Comparison of ENCODE assay signal across 22 cellular contexts in the genomic region with DNA sequence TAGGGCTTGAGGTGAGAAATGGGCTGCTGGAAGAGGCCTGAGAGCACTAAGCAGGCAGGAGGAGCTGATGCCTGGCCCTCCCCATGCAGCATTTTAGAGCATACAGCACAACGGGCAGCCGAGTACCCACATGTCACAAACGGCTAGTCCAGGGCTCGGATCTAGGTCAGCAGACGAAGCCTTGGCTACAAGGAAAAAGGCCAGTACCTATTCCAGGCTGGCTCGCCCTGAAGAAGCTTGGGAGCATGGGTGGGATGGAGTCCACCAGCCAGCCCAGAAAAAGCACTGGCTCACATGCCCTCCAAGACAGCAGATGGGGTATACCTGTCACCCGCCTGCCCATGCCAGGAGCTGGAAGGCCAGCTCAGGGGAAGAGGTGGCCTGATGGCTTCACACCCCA.
"Had no signal": no experiment of that assay in that cellular context is flagged by ENCODE, and none has a peak within 500 bp of the region (broad histone marks: within the 10 kb centered on the region; RNA-seq: fewer than 3 reads in every experiment).

No MANE protein-coding gene starts in this region.

- H2AFZ ChIP-seq: hepatocyte, neural progenitor cell, parathyroid adenoma had no signal

- H3K4me1 ChIP-seq: left ventricle myocardium inferior, neural progenitor cell, parathyroid adenoma, prostate gland, tibial nerve, upper lobe of left lung, vagina had no signal

- H3K4me3 ChIP-seq: hepatocyte, left ventricle myocardium inferior, lung, neural progenitor cell, prostate gland, skin epidermis, tibial nerve, upper lobe of left lung, vagina had no signal

- H3K9ac ChIP-seq: neural progenitor cell, parathyroid adenoma had no signal

- H3K36me3 ChIP-seq: neural progenitor cell had no signal

- H3K4me2 ChIP-seq: hepatocyte, neural progenitor cell had no signal

- H3K9me3 ChIP-seq: left ventricle myocardium inferior, neutrophil, prostate gland, tibial nerve, upper lobe of left lung, vagina had no signal

- H3K27me3 ChIP-seq: hepatocyte, neural progenitor cell, neutrophil, tibial nerve, upper lobe of left lung, vagina had no signal

- DNase-seq: islet precursor cell; left ventricle myocardium inferior; mesendoderm; naive B cell; natural killer cell; nephron progenitor cell; occipital lobe; retina; right cardiac atrium; stimulated activated CD4-positive, alpha-beta T cell treated with anti-CD3 and anti-CD28 coated beads, Interleukin-4, amount 100 ng/mL, for 24 hours; stimulated activated naive CD4-positive, alpha-beta T cell treated with Interleukin-2 at 50 U/mL for 16 hours; stimulated activated naive CD8-positive, alpha-beta T cell treated with anti-CD3 and anti-CD28 coated beads, Interleukin-15, amount 100 ng/mL, for 72 hours; upper lobe of left lung had no signal

- H3K27ac ChIP-seq: hepatocyte, left ventricle myocardium inferior, neural progenitor cell, neutrophil, parathyroid adenoma, prostate gland, skin epidermis, tibial nerve, upper lobe of left lung, vagina had no signal
